ENCODE assay signal across 23 cellular contexts in genomic region chr12:117789195-117789912, GRCh38.
DNase-seq lines count a peak whose midpoint lies in the region; ATAC-seq and TF ChIP-seq lines count a peak whose summit lies in the region.
"Had no signal": no experiment of that assay in that cellular context is flagged by ENCODE, and none has a peak within 500 bp of the region (broad histone marks: within the 10 kb centered on the region; RNA-seq: fewer than 3 reads in every experiment).

No MANE protein-coding gene starts in this region.

- peaks cover 26% of the 10 kb centered on the region for H3K4me1 Mint-ChIP-seq in endodermal cell
- H3K4me1 Mint-ChIP-seq in activated naive CD8-positive, alpha-beta T cell treated with anti-CD3 and anti-CD28 coated beads for 36 hours: no peaks in the 10 kb centered on the region
- H3K4me1 Mint-ChIP-seq: CD4-positive, CD25-positive, alpha-beta regulatory T cell had no signal

- ATAC-seq in mucosa of descending colon: peak; percentile 9
- ATAC-seq in HG02763 (IDR thresholded peaks at IDR 0.05; ENCODE audit: unreplicated experiment): no peak
- ATAC-seq: Panc1 had no signal

- intact Hi-C loops in mucosa of descending colon (cut with DNase I, micrococcal nuclease): no loop called here

- DNase-seq in NCI-H345 (lab: John Stamatoyannopoulos, UW) (peak; percentile 7), NCI-H345 treated with DMSO at 0.1 percent for 48 hours (lab: John Stamatoyannopoulos, UW; ENCODE audit: unreplicated experiment) (no peak), NCI-H69 (lab: John Stamatoyannopoulos, UW) (peak; percentile 54), endodermal cell (peak; percentile 69), mucosa of descending colon (no peak), NCI-H82 (lab: John Stamatoyannopoulos, UW) (no peak)
- DNase-seq in activated naive CD8-positive, alpha-beta T cell treated with anti-CD3 and anti-CD28 coated beads for 36 hours: no peak
- DNase-seq: CD4-positive, CD25-positive, alpha-beta regulatory T cell; DMS79 treated with DMSO at 0.1 percent for 48 hours; GF-D8; H7; IMR-90; KG1; MG63; NCI-H1048; NCI-H187; NCI-H2081 treated with DMSO at 0.1 percent for 48 hours; NCI-H526 treated with DMSO at 0.1 percent for 48 hours; SHP77 had no signal

- H3K9me3 Mint-ChIP-seq in endodermal cell: no peaks in the 10 kb centered on the region
- H3K9me3 Mint-ChIP-seq in activated naive CD8-positive, alpha-beta T cell treated with anti-CD3 and anti-CD28 coated beads for 36 hours: peaks cover 7% of the 10 kb centered on the region

- H3K27me3 Mint-ChIP-seq in endodermal cell (ENCODE audit: insufficient read depth): no peaks in the 10 kb centered on the region
- H3K27me3 Mint-ChIP-seq in activated naive CD8-positive, alpha-beta T cell treated with anti-CD3 and anti-CD28 coated beads for 36 hours: peaks cover 3% of the 10 kb centered on the region
- H3K27me3 Mint-ChIP-seq: CD4-positive, CD25-positive, alpha-beta regulatory T cell had no signal

- H3K36me3 Mint-ChIP-seq in endodermal cell (ENCODE audit: low read depth): no peaks in the 10 kb centered on the region
- no peaks in the 10 kb centered on the region for H3K36me3 Mint-ChIP-seq in activated naive CD8-positive, alpha-beta T cell treated with anti-CD3 and anti-CD28 coated beads for 36 hours
- H3K36me3 Mint-ChIP-seq: CD4-positive, CD25-positive, alpha-beta regulatory T cell had no signal

- H3K36me3 ChIP-seq in endodermal cell (ENCODE audit: control insufficient read depth, insufficient read depth, low read length) (no peaks in the 10 kb centered on the region), mucosa of descending colon (ENCODE audit: low read depth) (no peaks in the 10 kb centered on the region)
- H3K36me3 ChIP-seq: BLaER1, MG63 had no signal

- H3K27me3 ChIP-seq in endodermal cell (ENCODE audit: control insufficient read depth, insufficient read depth, low read length, poor library complexity, severe bottlenecking): no peaks in the 10 kb centered on the region
- H3K27me3 ChIP-seq: BLaER1, MG63 had no signal

- H3K27ac ChIP-seq in endodermal cell (ENCODE audit: low read depth, low read length): no peak overlapping the region
- H3K27ac ChIP-seq: BLaER1, RWPE1 had no signal

- peak overlapping the region; percentile 20 for H3K27ac Mint-ChIP-seq in endodermal cell
- no peak overlapping the region for H3K27ac Mint-ChIP-seq in activated naive CD8-positive, alpha-beta T cell treated with anti-CD3 and anti-CD28 coated beads for 36 hours
- H3K27ac Mint-ChIP-seq: CD4-positive, CD25-positive, alpha-beta regulatory T cell had no signal

- no peak for TF ChIP-seq CTCF in endodermal cell (conservative IDR thresholded peaks at IDR 0.05)
- no peak for TF ChIP-seq CTCF in mucosa of descending colon (IDR thresholded peaks at IDR 0.05)

- H3K9ac ChIP-seq in endodermal cell (ENCODE audit: extremely low read depth, low read length, poor library complexity, severe bottlenecking): no peak overlapping the region
- H3K9ac ChIP-seq: BLaER1 had no signal

- H3K9me3 ChIP-seq in endodermal cell (ENCODE audit: control insufficient read depth, low read length) (no peaks in the 10 kb centered on the region), mucosa of descending colon (no peaks in the 10 kb centered on the region)
- H3K9me3 ChIP-seq: MG63 had no signal

- no peak overlapping the region for H3K4me3 ChIP-seq in endodermal cell (ENCODE audit: low read length)
- H3K4me3 ChIP-seq in mucosa of descending colon: no peak overlapping the region
- H3K4me3 ChIP-seq: BLaER1, MG63 had no signal

- 69 to 72% methylated on average over 6 to 7 of the region's 7 CpGs for WGBS in endodermal cell (ENCODE audit: insufficient coverage in 1 of 2, insufficient read length in 1 of 2), 2 experiments

- no peak overlapping the region for H3K4me3 Mint-ChIP-seq in endodermal cell
- no peak overlapping the region for H3K4me3 Mint-ChIP-seq in activated naive CD8-positive, alpha-beta T cell treated with anti-CD3 and anti-CD28 coated beads for 36 hours
- H3K4me3 Mint-ChIP-seq: CD4-positive, CD25-positive, alpha-beta regulatory T cell had no signal

- peaks cover 13% of the 10 kb centered on the region for H3K4me1 ChIP-seq in endodermal cell (ENCODE audit: control insufficient read depth, insufficient read depth, low read length)
- no peaks in the 10 kb centered on the region for H3K4me1 ChIP-seq in mucosa of descending colon (ENCODE audit: low read depth)

Comparison
In these comparisons a context has a peak if more than half of its experiments do, and no peak if none do; other contexts are left out.
1. DNase-seq: peak in NCI-H345 (single experiment), NCI-H69 (single experiment) and endodermal cell (single experiment); none in NCI-H345 treated with DMSO at 0.1 percent for 48 hours (single experiment), mucosa of descending colon (0 of 3), activated naive CD8-positive, alpha-beta T cell treated with anti-CD3 and anti-CD28 coated beads for 36 hours (single experiment) and NCI-H82 (single experiment).